Comparison of ENCODE assay signal across 12 cellular contexts in genomic region chr4:146098978-146099377, GRCh38.
DNase-seq lines count a peak whose midpoint lies in the region; ATAC-seq lines count a peak whose summit lies in the region.
"Had no signal": no experiment of that assay in that cellular context is flagged by ENCODE, and none has a peak within 500 bp of the region (broad histone marks: within the 10 kb centered on the region; RNA-seq: fewer than 3 reads in every experiment).

No MANE protein-coding gene starts in this region.

- peaks cover 16% of the 10 kb centered on the region for H3K27me3 Mint-ChIP-seq in activated T-helper 17 cell treated with anti-CD3 and anti-CD28 coated beads, Interleukin-2, amount 50 U/mL, for 72 hours

- H3K4me1 Mint-ChIP-seq in activated T-helper 17 cell treated with anti-CD3 and anti-CD28 coated beads, Interleukin-2, amount 50 U/mL, for 72 hours, result peaks cover 8% of the 10 kb centered on the region
- H3K4me1 Mint-ChIP-seq: activated CD4-positive, alpha-beta memory T cell treated with anti-CD3 and anti-CD28 coated beads, Interleukin-2, amount 10 ng/mL, durations not matched to agents 7 days and 5 days; activated naive CD4-positive, alpha-beta T cell treated with anti-CD3 and anti-CD28 coated beads, Interleukin-2, amount 50 U/mL, for 24 hours; CD4-positive, alpha-beta memory T cell had no signal

- no peak overlapping the region for H3K4me3 Mint-ChIP-seq in activated T-helper 17 cell treated with anti-CD3 and anti-CD28 coated beads, Interleukin-2, amount 50 U/mL, for 72 hours
- H3K4me3 Mint-ChIP-seq: activated CD4-positive, alpha-beta memory T cell treated with anti-CD3 and anti-CD28 coated beads, Interleukin-2, amount 10 ng/mL, durations not matched to agents 7 days and 5 days; activated naive CD4-positive, alpha-beta T cell treated with anti-CD3 and anti-CD28 coated beads, Interleukin-2, amount 50 U/mL, for 24 hours; CD4-positive, alpha-beta memory T cell had no signal

- DNase-seq in DMS153 (lab: John Stamatoyannopoulos, UW), result no peak
- DNase-seq in activated CD4-positive, CD25-positive, alpha-beta regulatory T cell treated with anti-CD3 and anti-CD28 coated beads, Interleukin-2, amount 50 U/mL, for 72 hours, result no peak
- no peak for DNase-seq in Right ventricle myocardium inferior (ENCODE audit: missing footprints)
- no peak for DNase-seq in NCI-H2107 treated with DMSO at 0.1 percent for 48 hours (lab: John Stamatoyannopoulos, UW; ENCODE audit: unreplicated experiment)
- DNase-seq: activated CD4-positive, alpha-beta memory T cell treated with anti-CD3 and anti-CD28 coated beads, Interleukin-2, amount 10 ng/mL, durations not matched to agents 7 days and 5 days; CD4-positive, alpha-beta memory T cell; NCI-H187 had no signal

- no peaks in the 10 kb centered on the region for H3K9me3 Mint-ChIP-seq in activated T-helper 17 cell treated with anti-CD3 and anti-CD28 coated beads, Interleukin-2, amount 50 U/mL, for 72 hours
- H3K9me3 Mint-ChIP-seq: activated CD4-positive, alpha-beta memory T cell treated with anti-CD3 and anti-CD28 coated beads, Interleukin-2, amount 10 ng/mL, durations not matched to agents 7 days and 5 days; activated naive CD4-positive, alpha-beta T cell treated with anti-CD3 and anti-CD28 coated beads, Interleukin-2, amount 50 U/mL, for 24 hours had no signal

- ATAC-seq in GM18870 (IDR thresholded peaks at IDR 0.05; ENCODE audit: unreplicated experiment) (peak; percentile 54), GM21526 (IDR thresholded peaks at IDR 0.05; ENCODE audit: low FRiP score, unreplicated experiment) (peak; percentile 69), HG03095 (IDR thresholded peaks at IDR 0.05; ENCODE audit: unreplicated experiment) (peak; percentile 67), Right ventricle myocardium inferior (no peak)
- peak; percentile 26 for ATAC-seq in activated T-helper 17 cell treated with anti-CD3 and anti-CD28 coated beads, Interleukin-2, amount 50 U/mL, for 72 hours (replicated peaks)

- H3K36me3 Mint-ChIP-seq in activated T-helper 17 cell treated with anti-CD3 and anti-CD28 coated beads, Interleukin-2, amount 50 U/mL, for 72 hours (ENCODE audit: low read depth), result no peaks in the 10 kb centered on the region
- H3K36me3 Mint-ChIP-seq: activated naive CD4-positive, alpha-beta T cell treated with anti-CD3 and anti-CD28 coated beads, Interleukin-2, amount 50 U/mL, for 24 hours; CD4-positive, alpha-beta memory T cell had no signal

- intact Hi-C loops in Right ventricle myocardium inferior (cut with DNase I), result loop anchor here (10.0 kb wide), 1 partner anchor 996 kb away; no protein-coding TSS in a partner anchor

- H3K27ac Mint-ChIP-seq in activated T-helper 17 cell treated with anti-CD3 and anti-CD28 coated beads, Interleukin-2, amount 50 U/mL, for 72 hours, result no peak overlapping the region
- H3K27ac Mint-ChIP-seq: activated CD4-positive, alpha-beta memory T cell treated with anti-CD3 and anti-CD28 coated beads, Interleukin-2, amount 10 ng/mL, durations not matched to agents 7 days and 5 days; activated naive CD4-positive, alpha-beta T cell treated with anti-CD3 and anti-CD28 coated beads, Interleukin-2, amount 50 U/mL, for 24 hours; CD4-positive, alpha-beta memory T cell had no signal
